Comparison of ENCODE assay signal across 9 cellular contexts in the genomic region with DNA sequence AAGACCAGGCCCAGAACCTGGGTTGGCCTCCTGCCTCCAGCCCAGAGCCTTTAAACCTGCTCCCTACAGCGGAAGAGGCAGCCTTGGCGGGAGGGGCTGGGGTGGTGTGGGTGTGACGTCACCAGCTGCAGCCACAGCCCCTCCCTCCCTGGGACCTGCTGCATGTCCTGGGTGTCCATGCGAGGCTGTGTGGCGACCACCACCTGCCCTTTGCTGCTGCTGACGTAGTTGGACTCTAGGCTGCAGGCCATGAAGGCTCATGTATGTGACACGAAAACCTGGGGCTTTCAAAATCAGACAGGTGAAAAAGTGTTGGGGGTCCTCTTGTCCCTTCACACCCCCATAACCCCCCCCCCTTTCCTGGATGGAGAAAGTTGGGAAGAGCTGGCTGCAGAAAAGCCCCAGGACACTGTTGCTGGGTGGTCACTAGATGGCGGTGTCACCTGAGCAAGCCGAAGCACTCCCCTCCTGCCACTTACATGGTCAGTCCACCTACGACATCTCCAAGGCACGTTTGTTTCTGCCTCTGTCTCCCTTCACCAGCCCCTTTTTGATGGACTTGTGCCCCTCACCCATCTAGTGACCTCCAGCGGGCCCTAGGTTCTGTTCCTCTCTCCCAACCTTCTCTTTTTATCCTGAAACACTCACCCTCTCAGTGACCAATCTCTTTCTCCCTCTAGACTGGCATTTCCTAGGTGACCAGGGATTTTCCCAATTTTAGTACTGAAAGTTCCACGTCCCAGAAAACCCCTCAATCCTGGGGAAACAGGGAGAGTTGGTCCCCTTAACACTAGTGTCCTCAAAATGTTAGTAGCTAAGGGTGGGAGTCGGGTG. TPM values are rescaled to one million over a fixed set of nuclear protein-coding genes. Genes with fewer than 3 reads are reported as not detected.
DNase-seq lines count a peak whose midpoint lies in the region; ATAC-seq and TF ChIP-seq lines count a peak whose summit lies in the region.
"Had no signal": no experiment of that assay in that cellular context is flagged by ENCODE, and none has a peak within 500 bp of the region (broad histone marks: within the 10 kb centered on the region; RNA-seq: fewer than 3 reads in every experiment).

No MANE protein-coding gene starts in this region.

- ATAC-seq in GM18868 (IDR thresholded peaks at IDR 0.05; ENCODE audit: unreplicated experiment), result no peak

- peak; percentile 46 for DNase-seq in CD1c-positive myeloid dendritic cell (ENCODE audit: extremely low spot score)
- DNase-seq in H4 (ENCODE audit: low spot score), result peak; percentile 44
- DNase-seq in NCI-H69 (lab: John Stamatoyannopoulos, UW), result peak; percentile 63
- DNase-seq in activated T-cell treated with anti-CD3 and anti-CD28 coated beads for 1 hour (ENCODE audit: low read depth), result peak; percentile 17
- DNase-seq in foreskin fibroblast, result peak; percentile 54 to 82
- peak; percentile 23 for DNase-seq in non-pigmented ciliary epithelial cell (ENCODE audit: low read depth)
- DNase-seq in mesenteric fat pad (ENCODE audit: low spot score), result no peak

- peak; percentile 93 for TF ChIP-seq CTCF in foreskin fibroblast (IDR thresholded peaks at IDR 0.05; ENCODE audit: low read depth, low read length)

- H3K4me3 ChIP-seq in foreskin fibroblast (ENCODE audit: low read depth in 1 of 2, low read length in 2 of 2), result no peak overlapping the region
- H3K4me3 ChIP-seq: skin epidermis had no signal

RNA-seq across cellular contexts. Expression of a gene that starts 35.2 kb away (rescaled TPM):
- not detected in 2 replicates for total RNA-seq in H4 (2014; rRNA removed; shearing (Covaris generic))
- total RNA-seq in mesenteric fat pad, result 0.16 TPM
